8 cellular contexts compared by ENCODE assay signal in genomic region chr20:4038047-4038459, GRCh38. TPM values are rescaled to one million over a fixed set of nuclear protein-coding genes. Genes with fewer than 3 reads are reported as not detected.
DNase-seq lines count a peak whose midpoint lies in the region; ATAC-seq and TF ChIP-seq lines count a peak whose summit lies in the region.

No MANE protein-coding gene starts in this region.

- H3K9ac ChIP-seq in skeletal muscle satellite cell (ENCODE audit: low read depth, low read length): peak overlapping the region; percentile 38

- H3K27me3 ChIP-seq in A673 (replicated peaks; ENCODE audit: insufficient read depth, low read depth, low read length, poor library complexity): no peaks in the 10 kb centered on the region
- H3K27me3 ChIP-seq in skeletal muscle satellite cell (ENCODE audit: control insufficient read depth, insufficient read depth, low read length): no peaks in the 10 kb centered on the region

- H3K4me3 ChIP-seq in A673 (ENCODE audit: low read depth, low read length, poor library complexity, severe bottlenecking) (no peak overlapping the region), skeletal muscle satellite cell (ENCODE audit: low read length) (peak overlapping the region; percentile 13)

- TF ChIP-seq CTCF in A673 (conservative IDR thresholded peaks at IDR 0.05; ENCODE audit: low read depth, low read length): no peak

- H3K4me2 ChIP-seq in skeletal muscle satellite cell (ENCODE audit: low read length): peak overlapping the region; percentile 52

- no TSS peak for BruUV-seq in A673 (replicated peaks; lab: Mats Ljungman, UMichigan)

- H3K9me3 ChIP-seq in A673 (ENCODE audit: low read depth, low read length, poor library complexity, severe bottlenecking): no peaks in the 10 kb centered on the region
- no peaks in the 10 kb centered on the region for H3K9me3 ChIP-seq in skeletal muscle satellite cell (replicated peaks; ENCODE audit: low read length)

- intact Hi-C loops in A673 (cut with micrococcal nuclease; ENCODE audit: unreplicated experiment): no loop called here

- ATAC-seq in GM18909 (IDR thresholded peaks at IDR 0.05; ENCODE audit: poor library complexity, unreplicated experiment) (peak; percentile 98), HG03103 (IDR thresholded peaks at IDR 0.05; ENCODE audit: low read depth, unreplicated experiment) (peak; percentile 99)

- H3K36me3 ChIP-seq in A673 (ENCODE audit: insufficient read depth, low read length, poor library complexity, severe bottlenecking) (no peaks in the 10 kb centered on the region), skeletal muscle satellite cell (ENCODE audit: insufficient read depth, low read length) (no peaks in the 10 kb centered on the region)

- POLR2A ChIA-PET in A673 (lab: Charles Lee; ENCODE audit: low non-redundant PET): no interaction called here

- H3K4me1 ChIP-seq in A673 (ENCODE audit: insufficient read depth, low read length, poor library complexity, severe bottlenecking): no peaks in the 10 kb centered on the region
- H3K4me1 ChIP-seq in skeletal muscle satellite cell (ENCODE audit: control insufficient read depth, insufficient read depth, low read length): peaks cover 23% of the 10 kb centered on the region

- CTCF ChIA-PET in A673 (lab: Charles Lee): no interaction called here

- DNase-seq in A673 (ENCODE audit: low spot score): peak; percentile 24
- DNase-seq in activated T-cell treated with anti-CD3 and anti-CD28 coated beads, Interleukin-2, amount 50 U/mL, for 48 hours: peak; percentile 79 to 81
- peak; percentile 81 for DNase-seq in glomerular visceral epithelial cell (ENCODE audit: extremely low spot score)
- no peak for DNase-seq in amniotic stem cell (lab: John Stamatoyannopoulos, UW)

- H3K27ac ChIP-seq in A673 (ENCODE audit: low read depth, low read length, poor library complexity, severe bottlenecking): no peak overlapping the region

TF ChIP-seq in PFSK-1, 5 proteins besides CTCF, POLR2A, EP300 and RAD21:
- TF ChIP-seq FOXP2 (optimal IDR thresholded peaks at IDR 0.05; ENCODE audit: borderline replicate concordance, extremely low read depth, extremely low read length, insufficient read depth): peak; percentile 58
- TF ChIP-seq TAF1 (IDR thresholded peaks at IDR 0.05; ENCODE audit: borderline replicate concordance, insufficient read depth, low read length): no peak
- no peak for TF ChIP-seq SIN3A (IDR thresholded peaks at IDR 0.05; ENCODE audit: borderline replicate concordance, insufficient read depth, low read length)
- TF ChIP-seq POLR2AphosphoS5 (IDR thresholded peaks at IDR 0.05; ENCODE audit: low read depth, low read length): peak; percentile 41; the same call in 1 of the 2 replicates
- no peak for TF ChIP-seq REST (IDR thresholded peaks at IDR 0.05; ENCODE audit: insufficient read depth in 1 of 2, low read depth in 2 of 2, low read length in 2 of 2)

RNA-seq across cellular contexts. Expression of gene RNF24, which starts 22.7 kb away (rescaled TPM):
- 19.3 and 21.5 TPM in 2 replicates for total RNA-seq in A673 (2021)
- 32.5 TPM for polyA plus RNA-seq in PFSK-1 (2012; ENCODE audit: insufficient read length, low read depth)
- 20.3 and 25.3 TPM in 2 replicates for total RNA-seq in skeletal muscle satellite cell (2012; rRNA removed)
